21 cellular contexts compared by ENCODE assay signal in genomic region chr1:78254517-78254916, GRCh38.
A peak's percentile ranks its signal among the peaks of the same experiment; 100 is the strongest.
DNase-seq lines count a peak whose midpoint lies in the region; ATAC-seq and TF ChIP-seq lines count a peak whose summit lies in the region.
"Had no signal": no experiment of that assay in that cellular context is flagged by ENCODE, and none has a peak within 500 bp of the region (broad histone marks: within the 10 kb centered on the region; RNA-seq: fewer than 3 reads in every experiment).

No MANE protein-coding gene starts in this region.

- no peak for TF ChIP-seq CTCF in astrocyte of the spinal cord (IDR thresholded peaks at IDR 0.05; ENCODE audit: low read depth, low read length)
- no peak for TF ChIP-seq CTCF in GM20000 (IDR thresholded peaks at IDR 0.05; ENCODE audit: extremely low read depth, missing control alignments)

- ATAC-seq in GM18907 (IDR thresholded peaks at IDR 0.05; ENCODE audit: unreplicated experiment): no peak
- ATAC-seq: activated T-helper 17 cell treated with anti-CD3 and anti-CD28 coated beads, Interleukin-2, amount 50 U/mL, for 72 hours; GM12878; T-cell had no signal

- H3K4me3 ChIP-seq in astrocyte of the spinal cord (ENCODE audit: low read depth, low read length): no peak overlapping the region
- H3K4me3 ChIP-seq: GM12878, skin epidermis had no signal

- DNase-seq in Daoy (ENCODE audit: low read depth) (peak; percentile 41), HT1080 (ENCODE audit: low read depth) (peak; percentile 84), astrocyte of the spinal cord (ENCODE audit: low read depth, low spot score) (peak; percentile 63), kidney tubule cell (ENCODE audit: low spot score) (peak; percentile 39), NCI-H446 treated with DMSO at 0.1 percent for 48 hours (lab: John Stamatoyannopoulos, UW) (no peak), GM20000 (ENCODE audit: low spot score) (no peak)
- DNase-seq in activated CD4-positive, CD25-positive, alpha-beta regulatory T cell (lab: John Stamatoyannopoulos, UW): no peak
- DNase-seq: activated B cell treated with CpG ODN at 0.5 μM for 24 hours; amniotic stem cell; COR-L47; endodermal cell; left ventricle myocardium superior; NCI-H1105 treated with DMSO at 0.1 percent for 48 hours; nucleus accumbens; stimulated activated CD4-positive, alpha-beta T cell treated with anti-CD3 and anti-CD28 coated beads, Interleukin-4, amount 100 ng/mL, for 4 hours; stimulated activated CD8-positive, alpha-beta memory T cell treated with anti-CD3 and anti-CD28 coated beads, Interleukin-4, amount 100 ng/mL, for 48 hours; T-cell had no signal

- in situ Hi-C loops in astrocyte of the spinal cord (cut with HindIII; ENCODE audit: low sequenced_read_pairs): no loop called here

Comparison
In these comparisons a context has a peak if more than half of its experiments do, and no peak if none do; other contexts are left out.
1. DNase-seq: peak in Daoy (single experiment), HT1080 (single experiment), astrocyte of the spinal cord (single experiment) and kidney tubule cell (single experiment); none in NCI-H446 treated with DMSO at 0.1 percent for 48 hours (single experiment), activated CD4-positive, CD25-positive, alpha-beta regulatory T cell (0 of 4) and GM20000 (single experiment).